ENCODE assay signal across 8 cellular contexts in the genomic region with DNA sequence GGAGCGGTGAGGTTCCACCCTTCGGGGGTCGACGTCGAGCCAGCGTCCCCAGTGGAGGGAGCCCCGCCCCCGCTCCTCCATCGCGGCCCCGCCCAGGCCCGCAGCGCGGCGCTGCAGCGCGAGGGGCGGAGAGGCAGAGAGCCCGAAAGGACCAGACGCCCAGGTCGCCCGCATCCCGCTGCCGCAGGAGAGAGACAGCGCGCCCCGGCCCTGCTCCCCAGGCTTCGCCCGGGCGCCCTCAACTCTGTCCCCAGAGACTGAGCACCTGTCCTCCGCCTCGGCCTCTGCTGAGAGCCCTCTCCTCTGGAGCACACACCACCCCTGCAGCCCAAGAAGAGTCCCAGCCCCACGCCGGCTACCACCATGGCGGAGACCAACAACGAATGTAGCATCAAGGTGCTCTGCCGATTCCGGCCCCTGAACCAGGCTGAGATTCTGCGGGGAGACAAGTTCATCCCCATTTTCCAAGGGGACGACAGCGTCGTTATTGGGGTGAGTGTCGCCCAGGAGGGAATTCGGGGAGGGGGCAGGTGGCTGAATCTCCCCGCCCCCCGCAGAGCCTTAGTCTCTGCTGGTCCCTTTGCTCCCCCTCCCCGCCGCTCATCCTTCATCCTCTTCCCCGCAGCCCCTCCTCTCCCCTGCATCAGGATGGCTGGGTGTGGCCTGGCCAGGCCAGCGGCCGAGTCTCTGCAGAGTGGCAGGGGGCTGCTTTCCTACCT. TPM values are rescaled to one million over a fixed set of nuclear protein-coding genes. Genes with fewer than 3 reads are reported as not detected.
DNase-seq lines count a peak whose midpoint lies in the region; ATAC-seq, FAIRE-seq and TF ChIP-seq lines count a peak whose summit lies in the region.

A gene (plus strand): TSS at position 136 of the 719 bp plus-strand sequence. CDS start 228 bp downstream, at position 364.

- peak within 1 kb of the TSS; percentile 99 for H3K4me3 ChIP-seq in GM23338
- peak within 1 kb of the TSS; percentile 69 for H3K4me3 ChIP-seq in astrocyte (ENCODE audit: insufficient read depth, low read depth, low read length)

- H3K4me1 Mint-ChIP-seq in GM23338 (peaks cover 62% of the 10 kb centered on the region), astrocyte (ENCODE audit: low read depth, unreplicated experiment) (peaks cover 37% of the 10 kb centered on the region), immature natural killer cell (peaks cover 32 to 33% of the 10 kb centered on the region in 2 donors)

- TF ChIP-seq CTCF in GM23338 (conservative IDR thresholded peaks at IDR 0.05; ENCODE audit: low read depth in 2 of 2) = 0 out of 4 replicates have a peak, but pooled peaks of 1 of the 2 experiments have one; percentile 22
- no peak for TF ChIP-seq CTCF in astrocyte (IDR thresholded peaks at IDR 0.05; ENCODE audit: insufficient read depth, low read depth, low read length)

- peak within 1 kb of the TSS; percentile 99 for H2AFZ ChIP-seq in GM23338
- peak within 1 kb of the TSS; percentile 82 for H2AFZ ChIP-seq in astrocyte (ENCODE audit: low read depth, low read length)

- ATAC-seq in GM23338 = peak; percentile 73
- ATAC-seq in HG03439 (IDR thresholded peaks at IDR 0.05; ENCODE audit: unreplicated experiment) = no peak
- no peak for ATAC-seq in HG03378 (IDR thresholded peaks at IDR 0.05; ENCODE audit: unreplicated experiment)

- peaks cover 13% of the 10 kb centered on the region for H3F3A ChIP-seq in GM23338 (replicated peaks; ENCODE audit: low read depth)

- peak within 1 kb of the TSS; percentile 72 for H3K9ac ChIP-seq in astrocyte (ENCODE audit: low read length)

- H3K27ac ChIP-seq in GM23338 (ENCODE audit: low read depth) = no peak within 1 kb of the TSS
- no peak within 1 kb of the TSS for H3K27ac ChIP-seq in astrocyte (ENCODE audit: low read depth, low read length)

- H3K27ac Mint-ChIP-seq in GM23338 = no peak within 1 kb of the TSS
- no peak within 1 kb of the TSS for H3K27ac Mint-ChIP-seq in astrocyte (ENCODE audit: unreplicated experiment)
- no peak within 1 kb of the TSS for H3K27ac Mint-ChIP-seq in immature natural killer cell

- DNase-seq in AG08395 (ENCODE audit: low spot score) (peak; percentile 43), GM23338 (ENCODE audit: low spot score) (peak; percentile 90), T follicular helper cell (ENCODE audit: low read depth) (peak; percentile 38), astrocyte (ENCODE audit: low read depth) (no peak), immature natural killer cell (peak; percentile 20 to 48 (median 43))
- peak; percentile 66 to 75 for DNase-seq in stimulated activated CD4-positive, alpha-beta T cell treated with anti-CD3 and anti-CD28 coated beads, Interleukin-2, amount 100 ng/mL, for 24 hours

- peak within 1 kb of the TSS; percentile 79 for H3K4me3 Mint-ChIP-seq in GM23338
- H3K4me3 Mint-ChIP-seq in astrocyte (ENCODE audit: unreplicated experiment) = peak within 1 kb of the TSS; percentile 86
- peak within 1 kb of the TSS; percentile 60 to 72 (median 65) for H3K4me3 Mint-ChIP-seq in immature natural killer cell

- no peaks in the 10 kb centered on the region for H3K9me2 ChIP-seq in GM23338 (ENCODE audit: insufficient read depth)

- H3K27me3 Mint-ChIP-seq in GM23338 (ENCODE audit: insufficient read depth, low read depth, poor library complexity) (peaks cover 13% of the 10 kb centered on the region), astrocyte (ENCODE audit: low read depth, unreplicated experiment) (peaks cover 11% of the 10 kb centered on the region), immature natural killer cell (ENCODE audit: low read depth in 3 of 3) (peaks cover 4 to 14% (median 9%) of the 10 kb centered on the region in 3 donors)

- H3K36me3 Mint-ChIP-seq in GM23338 (ENCODE audit: low read depth) (peaks cover 3% of the 10 kb centered on the region; the same call in 2 of the 3 replicates), astrocyte (ENCODE audit: low read depth, unreplicated experiment) (peaks cover 11% of the 10 kb centered on the region), immature natural killer cell (no peaks in the 10 kb centered on the region)

- peaks cover 14% of the 10 kb centered on the region for H3K27me3 ChIP-seq in GM23338 (ENCODE audit: insufficient read depth)
- peaks cover 10% of the 10 kb centered on the region for H3K27me3 ChIP-seq in astrocyte (ENCODE audit: insufficient read depth, low read length)

- peaks cover 26% of the 10 kb centered on the region for H4K20me1 ChIP-seq in GM23338 (replicated peaks; ENCODE audit: insufficient read depth)
- H4K20me1 ChIP-seq in astrocyte (ENCODE audit: insufficient read depth, low read length) = peaks cover 20% of the 10 kb centered on the region

- H3K36me3 ChIP-seq in GM23338 (ENCODE audit: insufficient read depth) = no peaks in the 10 kb centered on the region
- peaks cover 3% of the 10 kb centered on the region for H3K36me3 ChIP-seq in astrocyte (ENCODE audit: insufficient read depth, low read length)

- H3K79me2 ChIP-seq in GM23338 (replicated peaks; ENCODE audit: insufficient read depth) (peaks cover 50% of the 10 kb centered on the region), astrocyte (ENCODE audit: insufficient read depth, low read length) (peaks cover 20% of the 10 kb centered on the region)

- no peaks in the 10 kb centered on the region for H3K9me3 ChIP-seq in astrocyte (ENCODE audit: insufficient read depth, low read depth, low read length)

- H3K4me2 ChIP-seq in GM23338 = peak within 1 kb of the TSS; percentile 88
- peak within 1 kb of the TSS; percentile 93 for H3K4me2 ChIP-seq in astrocyte (ENCODE audit: low read length)

- no peak for FAIRE-seq in astrocyte (lab: Jason Lieb, UNC)

- H3K9me3 Mint-ChIP-seq in GM23338 (no peaks in the 10 kb centered on the region), astrocyte (ENCODE audit: unreplicated experiment) (peaks cover 3% of the 10 kb centered on the region), immature natural killer cell (peaks cover 0 to 2% (median 0%) of the 10 kb centered on the region in 6 donors)

- peaks cover 33% of the 10 kb centered on the region for H3K4me1 ChIP-seq in GM23338 (ENCODE audit: insufficient read depth)
- H3K4me1 ChIP-seq in astrocyte (ENCODE audit: insufficient read depth, low read length) = peaks cover 29% of the 10 kb centered on the region

TF ChIP-seq in GM23338, 12 proteins besides CTCF, POLR2A, EP300 and RAD21 (continues in another document):
- TF ChIP-seq, protein P1, sequence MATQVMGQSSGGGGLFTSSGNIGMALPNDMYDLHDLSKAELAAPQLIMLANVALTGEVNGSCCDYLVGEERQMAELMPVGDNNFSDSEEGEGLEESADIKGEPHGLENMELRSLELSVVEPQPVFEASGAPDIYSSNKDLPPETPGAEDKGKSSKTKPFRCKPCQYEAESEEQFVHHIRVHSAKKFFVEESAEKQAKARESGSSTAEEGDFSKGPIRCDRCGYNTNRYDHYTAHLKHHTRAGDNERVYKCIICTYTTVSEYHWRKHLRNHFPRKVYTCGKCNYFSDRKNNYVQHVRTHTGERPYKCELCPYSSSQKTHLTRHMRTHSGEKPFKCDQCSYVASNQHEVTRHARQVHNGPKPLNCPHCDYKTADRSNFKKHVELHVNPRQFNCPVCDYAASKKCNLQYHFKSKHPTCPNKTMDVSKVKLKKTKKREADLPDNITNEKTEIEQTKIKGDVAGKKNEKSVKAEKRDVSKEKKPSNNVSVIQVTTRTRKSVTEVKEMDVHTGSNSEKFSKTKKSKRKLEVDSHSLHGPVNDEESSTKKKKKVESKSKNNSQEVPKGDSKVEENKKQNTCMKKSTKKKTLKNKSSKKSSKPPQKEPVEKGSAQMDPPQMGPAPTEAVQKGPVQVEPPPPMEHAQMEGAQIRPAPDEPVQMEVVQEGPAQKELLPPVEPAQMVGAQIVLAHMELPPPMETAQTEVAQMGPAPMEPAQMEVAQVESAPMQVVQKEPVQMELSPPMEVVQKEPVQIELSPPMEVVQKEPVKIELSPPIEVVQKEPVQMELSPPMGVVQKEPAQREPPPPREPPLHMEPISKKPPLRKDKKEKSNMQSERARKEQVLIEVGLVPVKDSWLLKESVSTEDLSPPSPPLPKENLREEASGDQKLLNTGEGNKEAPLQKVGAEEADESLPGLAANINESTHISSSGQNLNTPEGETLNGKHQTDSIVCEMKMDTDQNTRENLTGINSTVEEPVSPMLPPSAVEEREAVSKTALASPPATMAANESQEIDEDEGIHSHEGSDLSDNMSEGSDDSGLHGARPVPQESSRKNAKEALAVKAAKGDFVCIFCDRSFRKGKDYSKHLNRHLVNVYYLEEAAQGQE (IDR thresholded peaks at IDR 0.05; ENCODE audit: unreplicated experiment) = no peak
- TF ChIP-seq STAT1 (IDR thresholded peaks at IDR 0.05; ENCODE audit: unreplicated experiment) (no peak), EZH2phosphoT487 (IDR thresholded peaks at IDR 0.05; ENCODE audit: unreplicated experiment) (no peak), POLR2AphosphoS5 (IDR thresholded peaks at IDR 0.05; ENCODE audit: low read depth) (peak; percentile 84)

RNA-seq across cellular contexts. Expression of the gene that starts here (rescaled TPM):
- total RNA-seq in GM23338 (2014; rRNA removed; shearing (Covaris generic)) = 16.5 and 21.3 TPM in 2 replicates
- 9.1 and 11.1 TPM in 2 replicates for polyA plus RNA-seq in GM23338 (2016; fragmentation: Nextera tagmentation; extraction: Ambion mirVana)
- 7.2 and 8.6 TPM in 2 replicates for total RNA-seq in astrocyte
- polyA plus RNA-seq in immature natural killer cell = not detected

Comparison
In these comparisons a context has a peak if more than half of its experiments do, and no peak if none do; other contexts are left out.
1. RNA of the gene that starts here (polyA plus RNA-seq): 9.1 to 11.1 TPM in GM23338; not detected in immature natural killer cell; every median in the first group is over 10 times any median in the second.
2. Peak in DNase-seq in immature natural killer cell; RNA of the gene not detected or under 1 TPM.
3. Peak in every context shown above with its lines, with median percentiles within 50 percentile points of each other: H3K4me3 Mint-ChIP-seq.